Comparison of ENCODE assay signal across 18 cellular contexts in genomic region chr2:64461271-64462058, GRCh38. TPM values are rescaled to one million over a fixed set of nuclear protein-coding genes. Genes with fewer than 3 reads are reported as not detected.
A peak's percentile ranks its signal among the peaks of the same experiment; 100 is the strongest.
DNase-seq lines count a peak whose midpoint lies in the region; ATAC-seq and TF ChIP-seq lines count a peak whose summit lies in the region.
"Had no signal": no experiment of that assay in that cellular context is flagged by ENCODE, and none has a peak within 500 bp of the region (broad histone marks: within the 10 kb centered on the region; RNA-seq: fewer than 3 reads in every experiment).

No MANE protein-coding gene starts in this region.

- H3K18ac ChIP-seq in mesendoderm (ENCODE audit: low read length), result no peak overlapping the region

- no peak overlapping the region for H2BK120ac ChIP-seq in mesendoderm (ENCODE audit: low read depth, low read length)

- no peaks in the 10 kb centered on the region for H3K36me3 Mint-ChIP-seq in stimulated activated memory B cell treated with anti-CD40 and anti-IgM and Interleukin-4, amounts not matched to agents 10 μg/mL and 1 μg/mL and 100 μg/mL, for 72 hours
- H3K36me3 Mint-ChIP-seq: CD4-positive, CD25-positive, alpha-beta regulatory T cell; CD8-positive, alpha-beta T cell had no signal

- peaks cover 23% of the 10 kb centered on the region for H3K4me1 ChIP-seq in A673 (ENCODE audit: insufficient read depth, low read length, poor library complexity, severe bottlenecking)
- no peaks in the 10 kb centered on the region for H3K4me1 ChIP-seq in HEK293 (ENCODE audit: control insufficient read depth, insufficient read depth, low read length)
- peaks cover 3% of the 10 kb centered on the region for H3K4me1 ChIP-seq in mesendoderm (ENCODE audit: control insufficient read depth, low read depth, low read length)
- peaks cover 12% of the 10 kb centered on the region for H3K4me1 ChIP-seq in GM23248 (ENCODE audit: insufficient read depth)
- H3K4me1 ChIP-seq: BLaER1 had no signal

- no peak overlapping the region for H2BK15ac ChIP-seq in mesendoderm (replicated peaks; ENCODE audit: low read depth)

- CTCF ChIA-PET in A673 (lab: Charles Lee), result no interaction called here
- CTCF ChIA-PET in HEK293 (lab: Yijun Ruan, JAX), result interaction anchor here (0.7 kb wide), 1 partner anchor 24 kb away, joined by 3 read pairs; no protein-coding TSS in a partner anchor

- no peak overlapping the region for H3K56ac ChIP-seq in mesendoderm (ENCODE audit: low read length)

- H3K4me2 ChIP-seq in mesendoderm (ENCODE audit: low read length) (no peak overlapping the region), GM23248 (ENCODE audit: unreplicated experiment) (no peak overlapping the region)
- H3K4me2 ChIP-seq: BLaER1 had no signal

- no peak overlapping the region for H4K8ac ChIP-seq in mesendoderm (ENCODE audit: low read depth, low read length)

- POLR2A ChIA-PET in A673 (lab: Charles Lee; ENCODE audit: low non-redundant PET) (interaction anchor here (0.6 kb wide), 1 partner anchor 177 kb away, joined by 3 read pairs; no protein-coding TSS in a partner anchor), HEK293 (lab: Yijun Ruan, JAX) (interaction anchor here (0.5 to 1.5 kb wide), 2 partner anchors 9 to 288 kb away, joined by 3 to 4 read pairs; no protein-coding TSS in a partner anchor)

- no peak overlapping the region for H3K4me3 ChIP-seq in A673 (ENCODE audit: low read depth, low read length, poor library complexity, severe bottlenecking)
- H3K4me3 ChIP-seq in HEK293 (ENCODE audit: low read depth, low read length), result no peak overlapping the region
- H3K4me3 ChIP-seq in mesendoderm (ENCODE audit: low read length), result no peak overlapping the region
- H3K4me3 ChIP-seq in GM23248, result no peak overlapping the region
- H3K4me3 ChIP-seq: BLaER1 had no signal

- H3K4me1 Mint-ChIP-seq in stimulated activated memory B cell treated with anti-CD40 and anti-IgM and Interleukin-4, amounts not matched to agents 10 μg/mL and 1 μg/mL and 100 μg/mL, for 72 hours, result no peaks in the 10 kb centered on the region
- H3K4me1 Mint-ChIP-seq: B cell; CD4-positive, CD25-positive, alpha-beta regulatory T cell had no signal

- no peak overlapping the region for H4K5ac ChIP-seq in mesendoderm (ENCODE audit: low read length)

- no peak overlapping the region for H3K27ac Mint-ChIP-seq in stimulated activated memory B cell treated with anti-CD40 and anti-IgM and Interleukin-4, amounts not matched to agents 10 μg/mL and 1 μg/mL and 100 μg/mL, for 72 hours
- H3K27ac Mint-ChIP-seq: B cell; CD8-positive, alpha-beta T cell had no signal

- in situ Hi-C loops in GM23248 (cut with MboI), result no loop called here

- no peaks in the 10 kb centered on the region for H3K79me1 ChIP-seq in mesendoderm (ENCODE audit: low read length)

- no peak overlapping the region for H3K4me3 Mint-ChIP-seq in stimulated activated memory B cell treated with anti-CD40 and anti-IgM and Interleukin-4, amounts not matched to agents 10 μg/mL and 1 μg/mL and 100 μg/mL, for 72 hours
- H3K4me3 Mint-ChIP-seq: B cell; CD4-positive, CD25-positive, alpha-beta regulatory T cell; CD8-positive, alpha-beta T cell had no signal

- no TSS peak for BruUV-seq in A673 (replicated peaks; lab: Mats Ljungman, UMichigan)

- H3K9ac ChIP-seq in mesendoderm (ENCODE audit: low read length), result no peak overlapping the region
- no peak overlapping the region for H3K9ac ChIP-seq in GM23248
- H3K9ac ChIP-seq: BLaER1 had no signal

- H3K36me3 ChIP-seq in A673 (ENCODE audit: insufficient read depth, low read length, poor library complexity, severe bottlenecking) (no peaks in the 10 kb centered on the region), HEK293 (ENCODE audit: control insufficient read depth in 2 of 2, insufficient read depth in 1 of 2, low read length in 2 of 2) (peaks cover 27 to 37% of the 10 kb centered on the region in 2 experiments), mesendoderm (ENCODE audit: control insufficient read depth, insufficient read depth, low read length) (no peaks in the 10 kb centered on the region), GM23248 (ENCODE audit: low read depth) (no peaks in the 10 kb centered on the region)
- H3K36me3 ChIP-seq: BLaER1 had no signal

- no peaks in the 10 kb centered on the region for H3K27me3 Mint-ChIP-seq in stimulated activated memory B cell treated with anti-CD40 and anti-IgM and Interleukin-4, amounts not matched to agents 10 μg/mL and 1 μg/mL and 100 μg/mL, for 72 hours
- H3K27me3 Mint-ChIP-seq: B cell had no signal

- no peak overlapping the region for H2AK5ac ChIP-seq in mesendoderm (ENCODE audit: low read length)

- no peak overlapping the region for H3K4ac ChIP-seq in mesendoderm (ENCODE audit: low read depth, low read length)

- no peak for ATAC-seq in stimulated activated memory B cell treated with anti-CD40 and anti-IgM and Interleukin-4, amounts not matched to agents 10 μg/mL and 1 μg/mL and 100 μg/mL, for 72 hours
- ATAC-seq: CD8-positive, alpha-beta T cell; HCT116 had no signal

- H3F3A ChIP-seq in GM23248 (ENCODE audit: insufficient read depth), result peaks cover 12% of the 10 kb centered on the region

- no peaks in the 10 kb centered on the region for H3K9me3 Mint-ChIP-seq in stimulated activated memory B cell treated with anti-CD40 and anti-IgM and Interleukin-4, amounts not matched to agents 10 μg/mL and 1 μg/mL and 100 μg/mL, for 72 hours
- H3K9me3 Mint-ChIP-seq: CD4-positive, CD25-positive, alpha-beta regulatory T cell; CD8-positive, alpha-beta T cell had no signal

- 100% methylated on average over 1 of the region's 7 CpGs for WGBS in mesendoderm (ENCODE audit: extremely low coverage, insufficient coverage, low lambda C conversion rate)
- 82 to 86% methylated on average over 7 of the region's 7 CpGs for WGBS in GM23248 (ENCODE audit: low coverage in 1 of 2, low lambda C conversion rate in 2 of 2, missing lambda C conversion rate in 2 of 2), 2 experiments

- peak overlapping the region; percentile 51 for H3K27ac ChIP-seq in A673 (ENCODE audit: low read depth, low read length, poor library complexity, severe bottlenecking)
- no peak overlapping the region for H3K27ac ChIP-seq in HEK293 (ENCODE audit: extremely low read depth, low read depth, low read length)
- no peak overlapping the region for H3K27ac ChIP-seq in mesendoderm (ENCODE audit: low read depth, low read length)
- H3K27ac ChIP-seq in GM23248, result no peak overlapping the region
- H3K27ac ChIP-seq: BLaER1, C4-2B had no signal

- H3K27me3 ChIP-seq in A673 (replicated peaks; ENCODE audit: insufficient read depth, low read depth, low read length, poor library complexity) (no peaks in the 10 kb centered on the region), mesendoderm (ENCODE audit: insufficient read depth, low read length, poor library complexity) (no peaks in the 10 kb centered on the region), GM23248 (replicated peaks; ENCODE audit: insufficient read depth) (peaks cover 3% of the 10 kb centered on the region; the same call in 1 of the 2 replicates)
- H3K27me3 ChIP-seq: BLaER1 had no signal

- H3K79me2 ChIP-seq in mesendoderm (ENCODE audit: control insufficient read depth, insufficient read depth, low read length) (no peaks in the 10 kb centered on the region), GM23248 (ENCODE audit: insufficient read depth) (no peaks in the 10 kb centered on the region)

- H2AFZ ChIP-seq in GM23248, result no peak overlapping the region

- TF ChIP-seq CTCF in A673 (conservative IDR thresholded peaks at IDR 0.05; ENCODE audit: low read depth, low read length) (no peak), HEK293 (tag by site-specific recombination; IDR thresholded peaks at IDR 0.05) (no peak)

- H3K9me3 ChIP-seq in A673 (ENCODE audit: low read depth, low read length, poor library complexity, severe bottlenecking) (no peaks in the 10 kb centered on the region), HEK293 (ENCODE audit: control insufficient read depth, insufficient read depth, low read depth, low read length) (no peaks in the 10 kb centered on the region), GM23248 (ENCODE audit: low read depth) (no peaks in the 10 kb centered on the region)
- H3K9me3 ChIP-seq: BLaER1 had no signal

- H3K9me2 ChIP-seq in GM23248 (ENCODE audit: insufficient read depth), result no peaks in the 10 kb centered on the region

- H4K20me1 ChIP-seq in GM23248 (ENCODE audit: insufficient read depth), result no peaks in the 10 kb centered on the region
- H4K20me1 ChIP-seq: BLaER1 had no signal

- H2BK5ac ChIP-seq in mesendoderm (ENCODE audit: low read length), result no peak overlapping the region

- peak; percentile 50 for DNase-seq in A673 (ENCODE audit: low spot score)
- peak; percentile 65 for DNase-seq in NCI-H526 treated with DMSO at 0.1 percent for 48 hours (lab: John Stamatoyannopoulos, UW)
- DNase-seq in mesendoderm, result peak; percentile 53
- no peak for DNase-seq in GM23248
- no peak for DNase-seq in activated naive CD4-positive, alpha-beta T cell (lab: John Stamatoyannopoulos, UW)
- DNase-seq in NCI-H1694 treated with DMSO at 0.1 percent for 48 hours (lab: John Stamatoyannopoulos, UW), result no peak
- DNase-seq: CD4-positive, CD25-positive, alpha-beta regulatory T cell; CD8-positive, alpha-beta T cell; DMS53; DMS79 treated with DMSO at 0.1 percent for 48 hours; GF-D8; H7 had no signal

- intact Hi-C loops in A673 (cut with micrococcal nuclease; ENCODE audit: unreplicated experiment), result no loop called here

- no peak overlapping the region for H3K23ac ChIP-seq in mesendoderm (ENCODE audit: low read length)

TF ChIP-seq in HEK293, 187 proteins besides CTCF, POLR2A, EP300 and RAD21 (continues in another document):
- TF ChIP-seq PRDM6 (tag by site-specific recombination; IDR thresholded peaks at IDR 0.05) (peak; percentile 52), ZNF302 (tag by site-specific recombination; IDR thresholded peaks at IDR 0.05; ENCODE audit: low read depth) (no peak)

RNA-seq across cellular contexts. Expression of gene LGALSL, which starts 7.5 kb away (rescaled TPM):
- total RNA-seq in A673 (2021), result 5.9 and 7.4 TPM in 2 replicates
- 9.2 TPM for polyA plus RNA-seq in mesendoderm (2013, experiment 1 of 2)
- polyA plus RNA-seq in mesendoderm (2013, experiment 2 of 2), result 8.9 TPM
- total RNA-seq in GM23248 (2014; rRNA removed; shearing (Covaris generic)), result 0.43 and 1.6 TPM in 2 replicates
- polyA plus RNA-seq in GM23248 (2016; fragmentation: Nextera tagmentation; extraction: Ambion mirVana), result 0.60 and 0.70 TPM in 2 replicates

Comparison
In these comparisons a context has a peak if more than half of its experiments do, and no peak if none do; other contexts are left out.
1. DNase-seq: peak in A673 (single experiment), NCI-H526 treated with DMSO at 0.1 percent for 48 hours (single experiment) and mesendoderm (single experiment); none in GM23248 (single experiment), activated naive CD4-positive, alpha-beta T cell (0 of 4) and NCI-H1694 treated with DMSO at 0.1 percent for 48 hours (single experiment).